Comparison of ENCODE assay signal across 23 cellular contexts in the genomic region with DNA sequence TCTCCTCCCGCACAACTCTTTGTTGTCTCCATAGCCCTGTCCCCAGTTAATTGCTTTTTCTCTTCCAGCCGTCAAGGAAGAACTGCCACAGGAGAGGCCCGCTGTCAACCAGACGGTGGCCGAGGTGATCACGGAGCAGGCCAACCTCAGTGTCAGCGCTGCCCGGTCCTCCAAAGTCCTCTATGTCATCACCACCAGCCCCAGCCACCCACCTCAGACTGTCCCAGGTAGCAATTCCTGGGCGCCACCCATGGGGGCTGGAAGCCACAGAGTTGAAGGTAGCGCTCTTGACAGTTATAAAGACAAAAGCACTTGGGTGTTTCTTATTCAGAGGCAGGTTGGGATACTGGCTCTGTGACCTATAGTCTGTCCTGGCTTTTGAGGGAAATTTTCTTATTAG.
"Had no signal": no experiment of that assay in that cellular context is flagged by ENCODE, and none has a peak within 500 bp of the region (broad histone marks: within the 10 kb centered on the region; RNA-seq: fewer than 3 reads in every experiment).

No MANE protein-coding gene starts in this region.

- DNase-seq: colonic mucosa; dermis blood vessel endothelial cell; dorsolateral prefrontal cortex; effector CD4-positive, alpha-beta T cell; effector memory CD4-positive, alpha-beta T cell; foreskin keratinocyte; heart left ventricle; hypothalamus; immature natural killer cell; islet precursor cell; left cardiac atrium; left lung; left ventricle myocardium superior; lower lobe of right lung; mesenchymal stem cell; mucosa of descending colon; naive B cell had no signal

- H3K79me2 ChIP-seq: hepatocyte had no signal

- H3K36me3 Mint-ChIP-seq: immature natural killer cell had no signal

- H3K27me3 ChIP-seq: colonic mucosa, dorsolateral prefrontal cortex, esophagus muscularis mucosa, foreskin keratinocyte, gastroesophageal sphincter, heart left ventricle, hepatocyte, left lung had no signal

- H3K9me3 ChIP-seq: colonic mucosa, esophagus muscularis mucosa, gastroesophageal sphincter, heart left ventricle, left lung, lower lobe of right lung, mucosa of descending colon had no signal

- H3K4me2 ChIP-seq: hepatocyte had no signal

- H3K4me3 ChIP-seq: colonic mucosa, dorsolateral prefrontal cortex, esophagus muscularis mucosa, gastroesophageal sphincter, heart left ventricle, hepatocyte, left lung, lower lobe of right lung, mucosa of descending colon had no signal

- H3K36me3 ChIP-seq: colonic mucosa had no signal

- H3K27ac Mint-ChIP-seq: immature natural killer cell, mesothelial cell of epicardium had no signal

- ATAC-seq: foreskin keratinocyte, gastroesophageal sphincter, heart left ventricle, left cardiac atrium, left lung, left ventricle myocardium superior, lower lobe of right lung, mucosa of descending colon had no signal

- H2AFZ ChIP-seq: hepatocyte had no signal

- H3K4me1 ChIP-seq: colonic mucosa, foreskin keratinocyte had no signal

- H3K4me3 Mint-ChIP-seq: immature natural killer cell, mesothelial cell of epicardium, naive B cell had no signal

- H3K4me1 Mint-ChIP-seq: immature natural killer cell, naive B cell had no signal

- FAIRE-seq: endothelial cell of umbilical vein, frontal cortex had no signal

- H3K27ac ChIP-seq: colonic mucosa, esophagus muscularis mucosa, foreskin keratinocyte, gastroesophageal sphincter, heart left ventricle, hepatocyte, left lung, lower lobe of right lung had no signal
